ENCODE assay signal across 8 cellular contexts in genomic region chr2:55420244-55420713, GRCh38. TPM values are rescaled to one million over a fixed set of nuclear protein-coding genes. Genes with fewer than 3 reads are reported as not detected.
DNase-seq lines count a peak whose midpoint lies in the region; ATAC-seq and TF ChIP-seq lines count a peak whose summit lies in the region.

No MANE protein-coding gene starts in this region.

- H3K9me3 ChIP-seq in SK-N-MC (ENCODE audit: low read depth, low read length) (no peaks in the 10 kb centered on the region), psoas muscle (no peaks in the 10 kb centered on the region)

- intact Hi-C loops in psoas muscle (cut with DNase I): loop anchor here (5.0 to 10.0 kb wide), 2 partner anchors 95 to 97 kb away; partner anchors contain the start of gene CFAP36 (in 2 of the 2)

- no peaks in the 10 kb centered on the region for H3K27me3 ChIP-seq in psoas muscle (ENCODE audit: insufficient read depth in 3 of 3, low read length in 2 of 3)

- DNase-seq in GM12864 (ENCODE audit: low read depth): no peak
- no peak for DNase-seq in SK-N-MC (ENCODE audit: low read depth, low spot score)
- DNase-seq in fibroblast of pulmonary artery (ENCODE audit: low read depth): no peak
- DNase-seq in psoas muscle: no peak
- no peak for DNase-seq in RPMI8226
- no peak for DNase-seq in hypothalamus (lab: John Stamatoyannopoulos, UW)

- 0 to 1% (median 0%) methylated on average over 6 of the region's 6 CpGs for WGBS in psoas muscle, 3 donors

- H3K27ac ChIP-seq in SK-N-MC (peak overlapping the region; percentile 29; the same call in 1 of the 2 replicates), psoas muscle (peak overlapping the region; percentile 87)

- no peaks in the 10 kb centered on the region for H3K36me3 ChIP-seq in SK-N-MC (ENCODE audit: insufficient read depth, low read length)
- no peaks in the 10 kb centered on the region for H3K36me3 ChIP-seq in psoas muscle (ENCODE audit: insufficient read depth in 1 of 2, low read depth in 1 of 2)

- peaks cover 13% of the 10 kb centered on the region for H3K4me1 ChIP-seq in psoas muscle

- peak overlapping the region; percentile 65 for H3K4me3 ChIP-seq in GM12864 (ENCODE audit: low read depth, low read length)
- peak overlapping the region; percentile 81 for H3K4me3 ChIP-seq in SK-N-MC
- peak overlapping the region; percentile 84 for H3K4me3 ChIP-seq in fibroblast of pulmonary artery (replicated peaks; ENCODE audit: low read depth, low read length)
- H3K4me3 ChIP-seq in psoas muscle: peak overlapping the region; percentile 89

- ATAC-seq in psoas muscle: peak in 1 of 4 donors; percentile 1
- no peak for ATAC-seq in GM21786 (IDR thresholded peaks at IDR 0.05; ENCODE audit: unreplicated experiment)
- ATAC-seq in GM21360 (IDR thresholded peaks at IDR 0.05; ENCODE audit: unreplicated experiment): no peak

- peak overlapping the region; percentile 58 for H3K9ac ChIP-seq in SK-N-MC (ENCODE audit: insufficient read length)

- no peak for TF ChIP-seq CTCF in GM12864 (IDR thresholded peaks at IDR 0.05; ENCODE audit: low read depth, low read length, missing control alignments)
- no peak for TF ChIP-seq CTCF in fibroblast of pulmonary artery (IDR thresholded peaks at IDR 0.05; ENCODE audit: low read length, missing control alignments)
- TF ChIP-seq CTCF in psoas muscle (IDR thresholded peaks at IDR 0.05): no peak

RNA-seq across cellular contexts. Expression of gene CCDC88A, which starts 0.6 kb away (rescaled TPM):
- total RNA-seq in psoas muscle: 10 to 100 TPM; 12.3 to 21.4 (median 16.8) TPM
- 1 to 10 TPM; 4.7 to 8.9 (median 5.6) TPM for polyA plus RNA-seq in psoas muscle
